ENCODE assay signal across 17 cellular contexts in genomic region chr16:10667239-10667638, GRCh38. TPM values are rescaled to one million over a fixed set of nuclear protein-coding genes. Genes with fewer than 3 reads are reported as not detected.
A peak's percentile ranks its signal among the peaks of the same experiment; 100 is the strongest.
DNase-seq lines count a peak whose midpoint lies in the region; ATAC-seq and TF ChIP-seq lines count a peak whose summit lies in the region.
"Had no signal": no experiment of that assay in that cellular context is flagged by ENCODE, and none has a peak within 500 bp of the region (broad histone marks: within the 10 kb centered on the region; RNA-seq: fewer than 3 reads in every experiment).

No MANE protein-coding gene starts in this region.

- no peak overlapping the region for H2AFZ ChIP-seq in PC-3 (ENCODE audit: low read length)

- POLR2A ChIA-PET in PC-3 (lab: Charles Lee; ENCODE audit: unreplicated experiment) = no interaction called here

- H3K4me3 ChIP-seq in GM12865 (ENCODE audit: low read depth, low read length) (no peak overlapping the region), PC-3 (ENCODE audit: low read length) (no peak overlapping the region), mucosa of descending colon (no peak overlapping the region)
- H3K4me3 ChIP-seq: A549 had no signal

- no peak overlapping the region for H3K27ac ChIP-seq in PC-3 (ENCODE audit: low read length)
- H3K27ac ChIP-seq: 22Rv1, A549, C4-2B had no signal

- peak; percentile 9 for DNase-seq in DMS53 (lab: John Stamatoyannopoulos, UW)
- DNase-seq in DMS53 treated with DMSO at 0.1 percent for 48 hours (lab: John Stamatoyannopoulos, UW; ENCODE audit: unreplicated experiment) = no peak
- DNase-seq in GM12865 (ENCODE audit: low read depth) = peak; percentile 47
- peak; percentile 22 for DNase-seq in PC-3
- no peak for DNase-seq in mucosa of descending colon
- no peak for DNase-seq in Right ventricle myocardium superior
- DNase-seq: AML-193; Caco-2; CD4-positive, alpha-beta T cell; DMS79 treated with DMSO at 0.1 percent for 48 hours; GF-D8; GOT3; H9 had no signal

- H3K4me1 ChIP-seq in PC-3 (ENCODE audit: insufficient read depth, low read length) (no peaks in the 10 kb centered on the region), mucosa of descending colon (ENCODE audit: low read depth) (no peaks in the 10 kb centered on the region)
- H3K4me1 ChIP-seq: A549, Caco-2 had no signal

- ATAC-seq in PC-3 (no peak), mucosa of descending colon (peak; percentile 8), Right ventricle myocardium superior (ENCODE audit: poor library complexity) (no peak), HG02885 (IDR thresholded peaks at IDR 0.05; ENCODE audit: poor library complexity, unreplicated experiment) (no peak)
- ATAC-seq: A549 had no signal

- no peaks in the 10 kb centered on the region for H3K9me2 ChIP-seq in PC-3 (replicated peaks; ENCODE audit: low read length)

- H3K36me3 ChIP-seq in PC-3 (ENCODE audit: low read depth, low read length) (no peaks in the 10 kb centered on the region), mucosa of descending colon (ENCODE audit: low read depth) (no peaks in the 10 kb centered on the region)

- intact Hi-C loops in PC-3 (cut with micrococcal nuclease) (loop anchor here (2.0 to 5.0 kb wide), 3 partner anchors 70 to 155 kb away; no protein-coding TSS in a partner anchor), mucosa of descending colon (cut with DNase I, micrococcal nuclease) (no loop called here), Right ventricle myocardium superior (cut with DNase I) (no loop called here)

- no TSS peak for BruUV-seq in PC-3 (replicated peaks; lab: Mats Ljungman, UMichigan)

- no peaks in the 10 kb centered on the region for H3K27me3 ChIP-seq in PC-3 (ENCODE audit: low read length)

- H3K79me2 ChIP-seq in PC-3 (ENCODE audit: low read length) = no peaks in the 10 kb centered on the region

- TF ChIP-seq CTCF in GM12865 (IDR thresholded peaks at IDR 0.05; ENCODE audit: insufficient read depth, low read depth, low read length, missing control alignments) (no peak), PC-3 (conservative IDR thresholded peaks at IDR 0.05; ENCODE audit: low read depth, low read length) (no peak), mucosa of descending colon (IDR thresholded peaks at IDR 0.05) (no peak)

- no peaks in the 10 kb centered on the region for H4K20me1 ChIP-seq in PC-3 (ENCODE audit: low read length)

- no peaks in the 10 kb centered on the region for H3K9me3 ChIP-seq in PC-3 (ENCODE audit: low read length)
- H3K9me3 ChIP-seq in mucosa of descending colon = no peaks in the 10 kb centered on the region
- H3K9me3 ChIP-seq: A549, Caco-2 had no signal

- H3F3A ChIP-seq in PC-3 (ENCODE audit: low read length, unreplicated experiment) = no peaks in the 10 kb centered on the region

- H3K9ac ChIP-seq in PC-3 (ENCODE audit: low read length) = no peak overlapping the region

- CTCF ChIA-PET in PC-3 (lab: Charles Lee) = no interaction called here

- no peak overlapping the region for H3K4me2 ChIP-seq in PC-3 (ENCODE audit: low read length)
- H3K4me2 ChIP-seq: A549 had no signal

RNA-seq across cellular contexts. Expression of gene TEKT5, which starts 27.5 kb away (rescaled TPM):
- total RNA-seq in PC-3 (2014; rRNA removed) (not detected in 2 replicates), mucosa of descending colon (under 1 TPM; 0.28 to 0.90 (median 0.46) TPM), Right ventricle myocardium superior (not detected)
- total RNA-seq: Caco-2; CD4-positive, alpha-beta T cell had no signal

Comparison
In these comparisons a context has a peak if more than half of its experiments do, and no peak if none do; other contexts are left out.
1. DNase-seq: peak in DMS53 (single experiment), GM12865 (single experiment) and PC-3 (single experiment); none in DMS53 treated with DMSO at 0.1 percent for 48 hours (single experiment), mucosa of descending colon (0 of 3) and Right ventricle myocardium superior (single experiment).